In the genomic region with DNA sequence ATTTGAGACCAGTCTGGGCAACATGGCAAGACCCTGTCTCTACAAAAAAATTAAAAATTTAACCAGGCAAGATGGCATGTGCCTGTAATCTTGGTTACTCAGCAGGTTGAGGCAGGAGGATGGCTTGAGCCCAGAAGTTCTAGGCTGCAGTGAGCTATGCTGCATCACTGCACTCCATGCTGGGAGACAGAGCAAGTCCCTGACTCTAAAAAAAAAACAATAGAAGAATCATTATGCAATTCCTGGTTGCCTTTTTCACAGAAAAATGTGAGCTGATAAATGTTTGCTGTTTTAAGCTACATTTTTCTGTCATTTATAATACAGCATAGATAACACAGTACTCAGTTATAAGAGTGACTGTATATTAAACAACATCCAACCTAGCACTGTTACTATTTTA, we compare ENCODE assay signal across 19 cellular contexts.
"Had no signal": no experiment of that assay in that cellular context is flagged by ENCODE, and none has a peak within 500 bp of the region (broad histone marks: within the 10 kb centered on the region; RNA-seq: fewer than 3 reads in every experiment).

No MANE protein-coding gene starts in this region.

- H2AFZ ChIP-seq: neural progenitor cell had no signal

- H3K4me3 ChIP-seq: cardiac muscle cell, esophagus muscularis mucosa, neural progenitor cell, psoas muscle, skin epidermis, upper lobe of left lung had no signal

- H3K27ac ChIP-seq: cardiac muscle cell, esophagus muscularis mucosa, foreskin keratinocyte, neural progenitor cell, psoas muscle, skin epidermis, upper lobe of left lung had no signal

- H3K9ac ChIP-seq: neural progenitor cell had no signal

- H3K4me2 ChIP-seq: neural progenitor cell had no signal

- H3K27me3 ChIP-seq: cardiac muscle cell, esophagus muscularis mucosa, foreskin keratinocyte, neural progenitor cell, upper lobe of left lung had no signal

- H3K36me3 ChIP-seq: neural progenitor cell had no signal

- H3K4me1 ChIP-seq: esophagus muscularis mucosa, foreskin keratinocyte, neural progenitor cell, psoas muscle, upper lobe of left lung had no signal

- H3K9me3 ChIP-seq: esophagus muscularis mucosa, upper lobe of left lung had no signal

- DNase-seq: activated CD4-positive, alpha-beta T cell treated with anti-CD3 and anti-CD28 coated beads, Interleukin-2, amount 10 ng/mL, durations not matched to agents 24 days and 14 days; activated CD8-positive, alpha-beta T cell treated with anti-CD3 and anti-CD28 coated beads, Interleukin-2, amount 10 ng/mL, durations not matched to agents 7 days and 5 days; activated naive CD4-positive, alpha-beta T cell treated with Interleukin-2 at 50 U/mL for 16 hours; activated naive CD8-positive, alpha-beta T cell treated with anti-CD3 and anti-CD28 coated beads, Interleukin-2, amount 10 ng/mL, durations not matched to agents 7 days and 5 days; activated T-cell treated with anti-CD3 and anti-CD28 coated beads, Interleukin-2, amount 50 U/mL, for 24 hours; anterior cingulate cortex; dermis blood vessel endothelial cell; effector memory CD4-positive, alpha-beta T cell; foreskin keratinocyte; naive thymus-derived CD4-positive, alpha-beta T cell; psoas muscle; right cardiac atrium; stimulated activated CD4-positive, alpha-beta T cell treated with anti-CD3 and anti-CD28 coated beads, Interleukin-2, amount 100 ng/mL, for 48 hours; stimulated activated naive CD8-positive, alpha-beta T cell treated with anti-CD3 and anti-CD28 coated beads, Interleukin-15, amount 100 ng/mL, for 72 hours; upper lobe of left lung had no signal

- ATAC-seq: activated CD8-positive, alpha-beta T cell treated with anti-CD3 and anti-CD28 coated beads, Interleukin-2, amount 10 ng/mL, durations not matched to agents 7 days and 5 days; foreskin keratinocyte; naive thymus-derived CD4-positive, alpha-beta T cell; psoas muscle; right cardiac atrium; stimulated activated naive CD8-positive, alpha-beta T cell treated with anti-CD3 and anti-CD28 coated beads, Interleukin-15, amount 100 ng/mL, for 72 hours had no signal
